Comparison of ENCODE assay signal across 15 cellular contexts in genomic region chr11:47667135-47667534, GRCh38. TPM values are rescaled to one million over a fixed set of nuclear protein-coding genes. Genes with fewer than 3 reads are reported as not detected.
DNase-seq lines count a peak whose midpoint lies in the region; ATAC-seq and TF ChIP-seq lines count a peak whose summit lies in the region.
"Had no signal": no experiment of that assay in that cellular context is flagged by ENCODE, and none has a peak within 500 bp of the region (broad histone marks: within the 10 kb centered on the region; RNA-seq: fewer than 3 reads in every experiment).

No MANE protein-coding gene starts in this region.

- H3K4me3 ChIP-seq in mammary epithelial cell (replicated peaks in 1 of 3; ENCODE audit: insufficient read depth in 1 of 3, low read depth in 2 of 3, low read length in 3 of 3), result no peak overlapping the region
- no peak overlapping the region for H3K4me3 ChIP-seq in breast epithelium
- H3K4me3 ChIP-seq in SJCRH30, result no peak overlapping the region

- TF ChIP-seq CTCF in mammary epithelial cell (conservative IDR thresholded peaks at IDR 0.05 in 1 of 2, IDR thresholded peaks at IDR 0.05 in 1 of 2; ENCODE audit: extremely low read depth in 1 of 2, insufficient read depth in 1 of 2, low read depth in 1 of 2, low read length in 2 of 2) (no peak), breast epithelium (IDR thresholded peaks at IDR 0.05) (no peak), type B pancreatic cell (conservative IDR thresholded peaks at IDR 0.05) (no peak)

- dilution Hi-C loops in mammary epithelial cell (cut with HindIII; ENCODE audit: low sequenced_read_pairs), result no loop called here

- no peak overlapping the region for H3K9ac ChIP-seq in mammary epithelial cell (ENCODE audit: insufficient read depth, low read length)

- in situ Hi-C loops in mammary epithelial cell (cut with MboI; ENCODE audit: low sequenced_read_pairs in 2 of 2), result no loop called here

- DNase-seq in mammary epithelial cell (no peak), breast epithelium (ENCODE audit: low spot score in 2 of 2) (no peak), SJCRH30 (peak; percentile 76 to 86), myocyte (ENCODE audit: low read depth) (peak; percentile 87), type B pancreatic cell (ENCODE audit: extremely low spot score, unreplicated experiment) (no peak), left ventricle myocardium superior (no peak), iPS-NIHi7 (ENCODE audit: extremely low spot score) (no peak)
- DNase-seq in activated T-cell treated with anti-CD3 and anti-CD28 coated beads, Interleukin-2, amount 50 U/mL, for 4 hours, result no peak
- DNase-seq: DMS79 treated with DMSO at 0.1 percent for 48 hours, GF-D8, KBM-7, NCI-H1048, NCI-H82, SIG-M5 had no signal

- 28% methylated on average over 4 of the region's 4 CpGs for WGBS in mammary epithelial cell (ENCODE audit: low coverage, missing lambda C conversion rate)

- H3K79me2 ChIP-seq in mammary epithelial cell (ENCODE audit: insufficient read depth, low read length), result no peaks in the 10 kb centered on the region

- H3K4me1 ChIP-seq in mammary epithelial cell (ENCODE audit: insufficient read depth, low read length) (no peaks in the 10 kb centered on the region), breast epithelium (no peaks in the 10 kb centered on the region), SJCRH30 (peaks cover 17% of the 10 kb centered on the region)

- H2AFZ ChIP-seq in mammary epithelial cell (ENCODE audit: low read depth, low read length), result peak overlapping the region; percentile 22

- H4K20me1 ChIP-seq in mammary epithelial cell (ENCODE audit: insufficient read depth, low read length), result no peaks in the 10 kb centered on the region

- intact Hi-C loops in mammary epithelial cell (cut with micrococcal nuclease) (no loop called here), breast epithelium (cut with DNase I; ENCODE audit: low total_unique reads) (no loop called here), left ventricle myocardium superior (cut with micrococcal nuclease) (no loop called here)

- CTCF ChIA-PET in mammary epithelial cell (lab: Charles Lee; ENCODE audit: low non-redundant PET), result no interaction called here

- no peaks in the 10 kb centered on the region for H3K27me3 Mint-ChIP-seq in type B pancreatic cell
- no peaks in the 10 kb centered on the region for H3K27me3 Mint-ChIP-seq in activated T-cell treated with anti-CD3 and anti-CD28 coated beads, Interleukin-2, amount 50 U/mL, for 4 hours (ENCODE audit: low read depth)

- H3K27me3 ChIP-seq in mammary epithelial cell (ENCODE audit: insufficient read depth, low read length) (no peaks in the 10 kb centered on the region), breast epithelium (no peaks in the 10 kb centered on the region), SJCRH30 (no peaks in the 10 kb centered on the region)

- no peaks in the 10 kb centered on the region for H3K36me3 ChIP-seq in mammary epithelial cell (ENCODE audit: insufficient read depth, low read length)
- no peaks in the 10 kb centered on the region for H3K36me3 ChIP-seq in breast epithelium
- no peaks in the 10 kb centered on the region for H3K36me3 ChIP-seq in SJCRH30

- H3K4me2 ChIP-seq in mammary epithelial cell (ENCODE audit: insufficient read depth, low read depth, low read length), result no peak overlapping the region

- H3K27ac Mint-ChIP-seq in type B pancreatic cell, result peak overlapping the region; percentile 95
- H3K27ac Mint-ChIP-seq: CD14-positive monocyte had no signal

- no peaks in the 10 kb centered on the region for H3K36me3 Mint-ChIP-seq in type B pancreatic cell
- no peaks in the 10 kb centered on the region for H3K36me3 Mint-ChIP-seq in activated T-cell treated with anti-CD3 and anti-CD28 coated beads, Interleukin-2, amount 50 U/mL, for 4 hours (ENCODE audit: insufficient read depth)
- H3K36me3 Mint-ChIP-seq: CD14-positive monocyte had no signal

- ATAC-seq in left ventricle myocardium superior, result no peak
- no peak for ATAC-seq in activated T-cell treated with anti-CD3 and anti-CD28 coated beads, Interleukin-2, amount 50 U/mL, for 4 hours

- H3K27ac ChIP-seq in mammary epithelial cell (ENCODE audit: insufficient read depth, low read depth, low read length), result no peak overlapping the region
- no peak overlapping the region for H3K27ac ChIP-seq in breast epithelium
- H3K27ac ChIP-seq in SJCRH30, result no peak overlapping the region

- H3K9me3 ChIP-seq in mammary epithelial cell (replicated peaks; ENCODE audit: insufficient read depth, low read length) (no peaks in the 10 kb centered on the region), breast epithelium (no peaks in the 10 kb centered on the region), SJCRH30 (replicated peaks) (no peaks in the 10 kb centered on the region)

- H3K4me3 Mint-ChIP-seq in type B pancreatic cell, result peak overlapping the region; percentile 14
- no peak overlapping the region for H3K4me3 Mint-ChIP-seq in activated T-cell treated with anti-CD3 and anti-CD28 coated beads, Interleukin-2, amount 50 U/mL, for 4 hours
- H3K4me3 Mint-ChIP-seq: CD14-positive monocyte had no signal

- BruUV-seq in mammary epithelial cell (replicated peaks; lab: Mats Ljungman, UMichigan), result no TSS peak

- no peaks in the 10 kb centered on the region for H3K9me3 Mint-ChIP-seq in type B pancreatic cell
- no peaks in the 10 kb centered on the region for H3K9me3 Mint-ChIP-seq in activated T-cell treated with anti-CD3 and anti-CD28 coated beads, Interleukin-2, amount 50 U/mL, for 4 hours

- TF ChIP-seq POLR2A in breast epithelium (IDR thresholded peaks at IDR 0.05), result no peak

- H3K4me1 Mint-ChIP-seq in type B pancreatic cell (ENCODE audit: unreplicated experiment), result no peaks in the 10 kb centered on the region
- H3K4me1 Mint-ChIP-seq in activated T-cell treated with anti-CD3 and anti-CD28 coated beads, Interleukin-2, amount 50 U/mL, for 4 hours (ENCODE audit: low read depth), result peaks cover 6% of the 10 kb centered on the region

RNA-seq across cellular contexts. Expression of gene MTCH2, which starts 24.8 kb away (rescaled TPM):
- 100 to 1,000 TPM in 1 of 2 donors, 10 to 100 TPM in 1; 69.3 to 123 TPM for total RNA-seq in mammary epithelial cell
- polyA plus RNA-seq in mammary epithelial cell, result 150 TPM
- polyA minus RNA-seq in mammary epithelial cell, result 84.4 TPM
- 10 to 100 TPM; 38.7 to 47.5 (median 46.0) TPM for total RNA-seq in breast epithelium
- total RNA-seq in SJCRH30 (2014; rRNA removed; shearing (Covaris generic)), result 119 TPM in 2 replicates
- 88.2 and 91.7 TPM in 2 replicates for total RNA-seq in myocyte
- 125 TPM for polyA plus RNA-seq in myocyte (2012)
- total RNA-seq in type B pancreatic cell (ENCODE audit: low replicate concordance), result 96.1 and 134 TPM in 2 replicates
- total RNA-seq in left ventricle myocardium superior, result 107 TPM
- 100 to 1,000 TPM; 122 to 147 (median 128) TPM for total RNA-seq in activated T-cell treated with anti-CD3 and anti-CD28 coated beads, Interleukin-2, amount 50 U/mL, for 4 hours

RNA-seq across cellular contexts. Expression of gene AGBL2, which starts 48.0 kb away (rescaled TPM):
- total RNA-seq in mammary epithelial cell (1 to 10 TPM; 1.7 to 2.3 TPM), breast epithelium (1 to 10 TPM in 2 of 3 donors, under 1 TPM in 1; 0.16 to 3.2 (median 2.3) TPM), myocyte (0.05 and 0.67 TPM in 2 replicates), type B pancreatic cell (ENCODE audit: low replicate concordance) (5.8 and 5.9 TPM in 2 replicates), left ventricle myocardium superior (0.25 TPM)
- 1.0 TPM for polyA plus RNA-seq in mammary epithelial cell
- polyA minus RNA-seq in mammary epithelial cell, result not detected
- total RNA-seq in SJCRH30 (2014; rRNA removed; shearing (Covaris generic)), result 0.04 and 0.41 TPM in 2 replicates
- 1.5 TPM for polyA plus RNA-seq in myocyte (2012)
- 1 to 10 TPM in 2 of 3 donors, under 1 TPM in 1; 0.83 to 2.0 (median 1.7) TPM for total RNA-seq in activated T-cell treated with anti-CD3 and anti-CD28 coated beads, Interleukin-2, amount 50 U/mL, for 4 hours
- polyA plus RNA-seq: CD14-positive monocyte had no signal

Comparison
In these comparisons a context has a peak if more than half of its experiments do, and no peak if none do; other contexts are left out.
1. DNase-seq: peak in SJCRH30 (2 of 2) and myocyte (single experiment); none in mammary epithelial cell (single experiment), breast epithelium (0 of 2), type B pancreatic cell (single experiment), left ventricle myocardium superior (single experiment), activated T-cell treated with anti-CD3 and anti-CD28 coated beads, Interleukin-2, amount 50 U/mL, for 4 hours (single experiment) and iPS-NIHi7 (single experiment).